Comparison of ENCODE assay signal across 2 cellular contexts in genomic region chr17:57085448-57086068, GRCh38.
TF ChIP-seq lines count a peak whose summit lies in the region.

No MANE protein-coding gene starts in this region.

TF ChIP-seq in WTC11, 78 proteins besides CTCF, POLR2A, EP300 and RAD21 (continued from another document):
- peak; percentile 48; the same call in 1 of the 2 replicates for TF ChIP-seq PREB (CRISPR knock-in tag; IDR thresholded peaks at IDR 0.05; ENCODE audit: borderline replicate concordance)
- TF ChIP-seq JUN (CRISPR knock-in tag; IDR thresholded peaks at IDR 0.05), result peak; percentile 40; the same call in 1 of the 2 replicates
- peak; percentile 71; the same call in 1 of the 2 replicates for TF ChIP-seq KAT7 (CRISPR knock-in tag; IDR thresholded peaks at IDR 0.05; ENCODE audit: borderline replicate concordance)
- TF ChIP-seq ESRRA (CRISPR knock-in tag; IDR thresholded peaks at IDR 0.05; ENCODE audit: borderline replicate concordance), result peak; percentile 83
- peak; percentile 18; the same call in 1 of the 2 replicates for TF ChIP-seq ZNF219 (CRISPR knock-in tag; IDR thresholded peaks at IDR 0.05; ENCODE audit: borderline replicate concordance)
- TF ChIP-seq ARID4B (CRISPR knock-in tag; IDR thresholded peaks at IDR 0.05; ENCODE audit: borderline replicate concordance), result no peak; the same call in 1 of the 2 replicates
- TF ChIP-seq TEAD4 (CRISPR knock-in tag; IDR thresholded peaks at IDR 0.05), result no peak
- peak; percentile 71; the same call in 1 of the 2 replicates for TF ChIP-seq ZNF263 (CRISPR knock-in tag; IDR thresholded peaks at IDR 0.05; ENCODE audit: low read depth)
- TF ChIP-seq NR3C1 (CRISPR knock-in tag; conservative IDR thresholded peaks at IDR 0.05; ENCODE audit: low read depth), result no peak
- TF ChIP-seq ETV6 (CRISPR knock-in tag; IDR thresholded peaks at IDR 0.05), result no peak
- TF ChIP-seq EMX1 (CRISPR knock-in tag; IDR thresholded peaks at IDR 0.05), result no peak
- no peak for TF ChIP-seq E2F4 (CRISPR knock-in tag; IDR thresholded peaks at IDR 0.05; ENCODE audit: borderline replicate concordance, low read depth)
- no peak for TF ChIP-seq NR1H2 (CRISPR knock-in tag; IDR thresholded peaks at IDR 0.05)
- no peak for TF ChIP-seq ZNF425 (CRISPR knock-in tag; conservative IDR thresholded peaks at IDR 0.05)
- TF ChIP-seq ZNF138 (CRISPR knock-in tag; conservative IDR thresholded peaks at IDR 0.05), result no peak
- no peak for TF ChIP-seq TP53 (CRISPR knock-in tag; IDR thresholded peaks at IDR 0.05)
- TF ChIP-seq USF1 (CRISPR knock-in tag; IDR thresholded peaks at IDR 0.05), result no peak; the same call in 1 of the 2 replicates
- TF ChIP-seq GABPB1 (CRISPR knock-in tag; IDR thresholded peaks at IDR 0.05), result peak; percentile 69; the same call in 1 of the 2 replicates
- TF ChIP-seq CREB1 (CRISPR knock-in tag; IDR thresholded peaks at IDR 0.05), result no peak
TF ChIP-seq in WTC11: peak in this region for 7.

TF ChIP-seq in HepG2, 621 proteins besides CTCF, POLR2A, EP300 and RAD21 (continued from another document and continues in another):
- no peak for TF ChIP-seq SRSF4 (IDR thresholded peaks at IDR 0.05; ENCODE audit: low read depth, low read length, poor library complexity, severe bottlenecking)
- peak; percentile 89; the same call in 1 of the 2 replicates for TF ChIP-seq ARID2 (CRISPR knock-in tag; IDR thresholded peaks at IDR 0.05; ENCODE audit: borderline replicate concordance)
- TF ChIP-seq RBAK (CRISPR knock-in tag; IDR thresholded peaks at IDR 0.05), result no peak
- peak; percentile 49 for TF ChIP-seq ZBTB38 (CRISPR knock-in tag; IDR thresholded peaks at IDR 0.05)
- 0 out of 2 replicates have a peak, but pooled peaks have one; percentile 14 for TF ChIP-seq ZBTB42 (CRISPR knock-in tag; IDR thresholded peaks at IDR 0.05)
- 0 out of 2 replicates have a peak, but pooled peaks have one; percentile 68 for TF ChIP-seq PRDM4 (CRISPR knock-in tag; IDR thresholded peaks at IDR 0.05; ENCODE audit: borderline replicate concordance)
- peak; percentile 80 for TF ChIP-seq GABPB1 (CRISPR knock-in tag; IDR thresholded peaks at IDR 0.05)
- no peak for TF ChIP-seq NR3C1 (CRISPR knock-in tag; IDR thresholded peaks at IDR 0.05)
- peak; percentile 34; the same call in 1 of the 2 replicates for TF ChIP-seq ZNF136 (CRISPR knock-in tag; IDR thresholded peaks at IDR 0.05; ENCODE audit: low read depth)
- TF ChIP-seq ZNF607 (CRISPR knock-in tag; IDR thresholded peaks at IDR 0.05; ENCODE audit: borderline replicate concordance), result peak; percentile 91
- TF ChIP-seq SMYD3 (CRISPR knock-in tag; IDR thresholded peaks at IDR 0.05), result 0 out of 2 replicates have a peak, but pooled peaks have one; percentile 29
- peak; percentile 79 for TF ChIP-seq POLR2G (IDR thresholded peaks at IDR 0.05; ENCODE audit: low read depth, low read length)
- no peak for TF ChIP-seq ZNF549 (CRISPR knock-in tag; IDR thresholded peaks at IDR 0.05)
- TF ChIP-seq ARNT (IDR thresholded peaks at IDR 0.05), result no peak
- TF ChIP-seq ZGPAT (CRISPR knock-in tag; IDR thresholded peaks at IDR 0.05), result peak; percentile 99
- peak; percentile 72 for TF ChIP-seq ZNF142 (CRISPR knock-in tag; IDR thresholded peaks at IDR 0.05)
- no peak for TF ChIP-seq ZNF33B (CRISPR knock-in tag; IDR thresholded peaks at IDR 0.05)
- TF ChIP-seq MYC (CRISPR knock-in tag; IDR thresholded peaks at IDR 0.05; ENCODE audit: borderline replicate concordance), result peak; percentile 76
- peak; percentile 95 for TF ChIP-seq THRA (CRISPR knock-in tag; IDR thresholded peaks at IDR 0.05; ENCODE audit: borderline replicate concordance)
- TF ChIP-seq MAF1 (CRISPR knock-in tag; IDR thresholded peaks at IDR 0.05; ENCODE audit: borderline replicate concordance), result no peak
- peak; percentile 37; the same call in 1 of the 2 replicates for TF ChIP-seq ZNF362 (CRISPR knock-in tag; IDR thresholded peaks at IDR 0.05; ENCODE audit: borderline replicate concordance)
- no peak for TF ChIP-seq ZNF672 (CRISPR knock-in tag; IDR thresholded peaks at IDR 0.05)
- TF ChIP-seq THAP8 (CRISPR knock-in tag; IDR thresholded peaks at IDR 0.05; ENCODE audit: borderline replicate concordance), result peak; percentile 76; the same call in 1 of the 2 replicates
- TF ChIP-seq ZBTB3 (CRISPR knock-in tag; IDR thresholded peaks at IDR 0.05; ENCODE audit: borderline replicate concordance, low read depth), result no peak; the same call in 1 of the 2 replicates
- no peak for TF ChIP-seq ZNF678 (CRISPR knock-in tag; IDR thresholded peaks at IDR 0.05)
- peak; percentile 39; the same call in 1 of the 2 replicates for TF ChIP-seq TFE3 (CRISPR knock-in tag; IDR thresholded peaks at IDR 0.05)
- TF ChIP-seq RBFOX2 (IDR thresholded peaks at IDR 0.05; ENCODE audit: low read depth, low read length), result peak; percentile 94
- TF ChIP-seq TRIM22 (IDR thresholded peaks at IDR 0.05), result no peak
- TF ChIP-seq FOSL1 (CRISPR knock-in tag; IDR thresholded peaks at IDR 0.05; ENCODE audit: borderline replicate concordance), result no peak
- TF ChIP-seq ZNF580 (CRISPR knock-in tag; IDR thresholded peaks at IDR 0.05; ENCODE audit: borderline replicate concordance, low read depth), result peak; percentile 84; the same call in 1 of the 2 replicates
- TF ChIP-seq CHD4 (IDR thresholded peaks at IDR 0.05; ENCODE audit: borderline replicate concordance, low read length), result no peak
- TF ChIP-seq AGO2 (optimal IDR thresholded peaks at IDR 0.05; ENCODE audit: low read depth, low read length), result peak; percentile 95
- no peak for TF ChIP-seq SIN3B (IDR thresholded peaks at IDR 0.05; ENCODE audit: low read length)
